15 cellular contexts compared by ENCODE assay signal in genomic region chr9:125049212-125049611, GRCh38.
DNase-seq lines count a peak whose midpoint lies in the region; ATAC-seq and TF ChIP-seq lines count a peak whose summit lies in the region.
"Had no signal": no experiment of that assay in that cellular context is flagged by ENCODE, and none has a peak within 500 bp of the region (broad histone marks: within the 10 kb centered on the region; RNA-seq: fewer than 3 reads in every experiment).

No MANE protein-coding gene starts in this region.

- no peak for ATAC-seq in IMR-90 (ENCODE audit: low read depth)
- no peak for ATAC-seq in GM18907 (IDR thresholded peaks at IDR 0.05; ENCODE audit: unreplicated experiment)
- no peak for ATAC-seq in GM18870 (IDR thresholded peaks at IDR 0.05; ENCODE audit: unreplicated experiment)

- no peak overlapping the region for H3K9ac ChIP-seq in IMR-90 (ENCODE audit: low read depth, low read length)

- H3K79me1 ChIP-seq in IMR-90 (ENCODE audit: low read depth in 1 of 2, low read length in 2 of 2), result peaks cover 4% of the 10 kb centered on the region in 2 experiments; a peak in 1 of 4 replicates

- WGBS in IMR-90 (ENCODE audit: extremely low coverage in 2 of 2, insufficient read length in 1 of 2), 2 experiments, result 33 to 100% methylated on average over 1 to 2 of the region's 3 CpGs

- H3K27ac ChIP-seq in IMR-90 (ENCODE audit: insufficient read depth, low read length), result no peak overlapping the region

- no peak for TF ChIP-seq CTCF in IMR-90 (conservative IDR thresholded peaks at IDR 0.05; ENCODE audit: low read depth, low read length)

- DNase-seq in IMR-90 (peak; percentile 15), astrocyte of the hippocampus (ENCODE audit: low read depth, low spot score) (peak; percentile 37), inferior parietal cortex (ENCODE audit: extremely low spot score) (peak; percentile 57), putamen (ENCODE audit: low spot score) (peak; percentile 71), GM19240 (ENCODE audit: insufficient read length, low spot score) (no peak), HEK293T (ENCODE audit: extremely low spot score) (no peak)
- DNase-seq: DMS153, EL, H9, NCI-H1048, NCI-H146, NCI-H446, SHP77 treated with DMSO at 0.1 percent for 48 hours had no signal

- H3K14ac ChIP-seq in IMR-90 (replicated peaks; ENCODE audit: low read depth, low read length), result no peak overlapping the region

- no peak overlapping the region for H3K23ac ChIP-seq in IMR-90 (ENCODE audit: low read depth, low read length)

- no peak overlapping the region for H4K5ac ChIP-seq in IMR-90 (ENCODE audit: low read depth, low read length)

- dilution Hi-C loops in IMR-90 (cut with HindIII; ENCODE audit: low sequenced_read_pairs, unreplicated experiment), result no loop called here

- CTCF ChIA-PET in IMR-90 (lab: Yijun Ruan, JAX) (no interaction called here), HEK293T (lab: Yijun Ruan, JAX) (no interaction called here)

- no peak for TF ChIP-seq RAD21 in IMR-90 (IDR thresholded peaks at IDR 0.05; ENCODE audit: low read length)

- no peak overlapping the region for H3K4ac ChIP-seq in IMR-90 (ENCODE audit: low read depth, low read length)

- no peak overlapping the region for H3K56ac ChIP-seq in IMR-90 (ENCODE audit: extremely low read depth, insufficient read depth, low read length)

- POLR2A ChIA-PET in IMR-90 (lab: Charles Lee; ENCODE audit: unreplicated experiment) (no interaction called here), HEK293T (lab: Yijun Ruan, JAX) (no interaction called here)

- H2BK5ac ChIP-seq in IMR-90 (ENCODE audit: low read depth, low read length, poor library complexity, severe bottlenecking), result no peak overlapping the region

- no peaks in the 10 kb centered on the region for H3K9me3 ChIP-seq in IMR-90 (ENCODE audit: control insufficient read depth, insufficient read depth, low read length)

- H4K91ac ChIP-seq in IMR-90 (ENCODE audit: insufficient read depth, low read depth, low read length), result no peak overlapping the region

- H2AFZ ChIP-seq in IMR-90 (replicated peaks; ENCODE audit: low read length, poor library complexity), result no peak overlapping the region

- intact Hi-C loops in IMR-90 (cut with micrococcal nuclease), result no loop called here

- no peak overlapping the region for H3K4me2 ChIP-seq in IMR-90 (ENCODE audit: low read depth, low read length)

- H2AK5ac ChIP-seq in IMR-90 (ENCODE audit: low read depth, low read length), result no peak overlapping the region

- H3K4me1 ChIP-seq in IMR-90 (ENCODE audit: control insufficient read depth, insufficient read depth, low read length), result no peaks in the 10 kb centered on the region

- no peak for TF ChIP-seq POLR2A in IMR-90 (IDR thresholded peaks at IDR 0.05; ENCODE audit: low read depth, low read length)

- H2BK120ac ChIP-seq in IMR-90 (ENCODE audit: low read depth, low read length), result no peak overlapping the region

- no peak overlapping the region for H4K8ac ChIP-seq in IMR-90 (ENCODE audit: low read depth in 2 of 2, low read length in 2 of 2)

- 0 out of 2 replicates have a peak, but pooled peaks cover 3% of the 10 kb centered on the region for H3K9me1 ChIP-seq in IMR-90 (ENCODE audit: insufficient read depth, low read length)

- no peak overlapping the region for H2BK15ac ChIP-seq in IMR-90 (ENCODE audit: low read depth, low read length)

- no peak overlapping the region for H3K18ac ChIP-seq in IMR-90 (ENCODE audit: low read depth, low read length)

- peaks cover 3% of the 10 kb centered on the region; the same call in 1 of the 2 replicates for H3K36me3 ChIP-seq in IMR-90 (ENCODE audit: control insufficient read depth, insufficient read depth, low read length)

- no peak overlapping the region for H2AK9ac ChIP-seq in IMR-90 (replicated peaks; ENCODE audit: low read depth, low read length, poor library complexity)

- no peaks in the 10 kb centered on the region for H3K27me3 ChIP-seq in IMR-90 (ENCODE audit: control insufficient read depth, insufficient read depth, low read length)

- H2BK20ac ChIP-seq in IMR-90 (ENCODE audit: low read depth, low read length), result no peak overlapping the region

- in situ Hi-C loops in IMR-90 (cut with MboI; ENCODE audit: low sequenced_read_pairs), result no loop called here

- H3K4me3 ChIP-seq in IMR-90 (ENCODE audit: insufficient read depth, low read depth, low read length), result no peak overlapping the region

- no TSS peak for BruUV-seq in IMR-90 (replicated peaks; lab: Mats Ljungman, UMichigan)

- H4K20me1 ChIP-seq in IMR-90 (ENCODE audit: insufficient read depth, low read length), result no peaks in the 10 kb centered on the region

TF ChIP-seq in IMR-90, 13 proteins besides CTCF, POLR2A, EP300 and RAD21:
- TF ChIP-seq SMC3 (IDR thresholded peaks at IDR 0.05; ENCODE audit: low read depth, low read length) (no peak), RCOR1 (IDR thresholded peaks at IDR 0.05; ENCODE audit: insufficient replicate concordance, low read length) (no peak), BHLHE40 (IDR thresholded peaks at IDR 0.05; ENCODE audit: low read depth, low read length) (no peak), MAFK (IDR thresholded peaks at IDR 0.05; ENCODE audit: low read depth, low read length) (no peak), RFX5 (IDR thresholded peaks at IDR 0.05; ENCODE audit: low read depth, low read length) (no peak), FOS (IDR thresholded peaks at IDR 0.05; ENCODE audit: low read depth, low read length) (no peak), MAZ (IDR thresholded peaks at IDR 0.05; ENCODE audit: borderline replicate concordance, low read depth, low read length) (no peak), MXI1 (IDR thresholded peaks at IDR 0.05; ENCODE audit: borderline replicate concordance, low read depth, low read length) (no peak), CEBPB (IDR thresholded peaks at IDR 0.05; ENCODE audit: low read depth, low read length) (no peak), ELK1 (IDR thresholded peaks at IDR 0.05; ENCODE audit: borderline replicate concordance, low read depth, low read length) (no peak), NFE2L2 (IDR thresholded peaks at IDR 0.05; ENCODE audit: low read depth, low read length) (no peak), USF2 (IDR thresholded peaks at IDR 0.05; ENCODE audit: low read depth, low read length) (no peak), CHD1 (IDR thresholded peaks at IDR 0.05; ENCODE audit: low read depth, low read length) (no peak)

TF ChIP-seq in HEK293T, 16 proteins besides CTCF, POLR2A, EP300 and RAD21:
- no peak for TF ChIP-seq BHLHE40 (IDR thresholded peaks at IDR 0.05; ENCODE audit: borderline replicate concordance)
- TF ChIP-seq SP1 (IDR thresholded peaks at IDR 0.05), result no peak
- TF ChIP-seq L3MBTL2 (conservative IDR thresholded peaks at IDR 0.05), result no peak
- no peak for TF ChIP-seq NFRKB (IDR thresholded peaks at IDR 0.05)
- TF ChIP-seq LEF1 (IDR thresholded peaks at IDR 0.05; ENCODE audit: borderline replicate concordance), result no peak
- TF ChIP-seq CTBP1 (IDR thresholded peaks at IDR 0.05; ENCODE audit: borderline replicate concordance), result no peak
- no peak for TF ChIP-seq ARNT (IDR thresholded peaks at IDR 0.05)
- TF ChIP-seq HDGF (IDR thresholded peaks at IDR 0.05; ENCODE audit: borderline replicate concordance), result no peak
- TF ChIP-seq SUZ12 (IDR thresholded peaks at IDR 0.05), result no peak
- TF ChIP-seq, protein P1, sequence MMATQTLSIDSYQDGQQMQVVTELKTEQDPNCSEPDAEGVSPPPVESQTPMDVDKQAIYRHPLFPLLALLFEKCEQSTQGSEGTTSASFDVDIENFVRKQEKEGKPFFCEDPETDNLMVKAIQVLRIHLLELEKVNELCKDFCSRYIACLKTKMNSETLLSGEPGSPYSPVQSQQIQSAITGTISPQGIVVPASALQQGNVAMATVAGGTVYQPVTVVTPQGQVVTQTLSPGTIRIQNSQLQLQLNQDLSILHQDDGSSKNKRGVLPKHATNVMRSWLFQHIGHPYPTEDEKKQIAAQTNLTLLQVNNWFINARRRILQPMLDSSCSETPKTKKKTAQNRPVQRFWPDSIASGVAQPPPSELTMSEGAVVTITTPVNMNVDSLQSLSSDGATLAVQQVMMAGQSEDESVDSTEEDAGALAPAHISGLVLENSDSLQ (IDR thresholded peaks at IDR 0.05), result no peak
- no peak for TF ChIP-seq TARDBP (IDR thresholded peaks at IDR 0.05)
- TF ChIP-seq ELF4 (IDR thresholded peaks at IDR 0.05), result no peak
- TF ChIP-seq FOXK2 (IDR thresholded peaks at IDR 0.05), result no peak
- no peak for TF ChIP-seq FOXM1 (IDR thresholded peaks at IDR 0.05; ENCODE audit: borderline replicate concordance)
- TF ChIP-seq ZNF384 (IDR thresholded peaks at IDR 0.05), result no peak
- no peak for TF ChIP-seq FOXA1 (IDR thresholded peaks at IDR 0.05)
TF ChIP-seq in HEK293T: peak in this region for 0.

Comparison
In these comparisons a context has a peak if more than half of its experiments do, and no peak if none do; other contexts are left out.
1. DNase-seq: peak in IMR-90 (single experiment), astrocyte of the hippocampus (single experiment), inferior parietal cortex (single experiment) and putamen (single experiment); none in GM19240 (single experiment) and HEK293T (single experiment).